Comparison of ENCODE assay signal across 1 cellular context in the genomic region with DNA sequence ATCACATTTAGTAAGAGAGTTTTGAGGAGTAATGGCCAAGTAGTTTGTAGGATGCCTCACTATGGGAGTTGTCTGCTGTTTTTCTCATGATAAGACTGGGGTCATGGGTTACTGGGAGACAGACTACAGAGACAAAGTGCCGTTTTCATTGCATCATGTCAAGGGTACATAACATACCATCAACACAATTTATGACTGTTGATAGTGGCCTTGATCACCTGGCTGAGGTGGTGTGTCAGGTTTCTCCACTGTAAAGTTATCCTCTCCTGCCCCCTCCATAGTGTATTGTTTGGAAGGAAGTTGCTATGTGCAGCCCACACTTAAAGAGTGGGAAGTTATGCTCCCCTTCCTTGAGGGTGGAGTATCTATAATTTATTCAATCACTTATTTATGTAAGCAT.
TF ChIP-seq lines count a peak whose summit lies in the region.

No MANE protein-coding gene starts in this region.

TF ChIP-seq in K562, 482 proteins besides CTCF, POLR2A, EP300 and RAD21 (continued from another document and continues in another):
- TF ChIP-seq, protein P1, sequence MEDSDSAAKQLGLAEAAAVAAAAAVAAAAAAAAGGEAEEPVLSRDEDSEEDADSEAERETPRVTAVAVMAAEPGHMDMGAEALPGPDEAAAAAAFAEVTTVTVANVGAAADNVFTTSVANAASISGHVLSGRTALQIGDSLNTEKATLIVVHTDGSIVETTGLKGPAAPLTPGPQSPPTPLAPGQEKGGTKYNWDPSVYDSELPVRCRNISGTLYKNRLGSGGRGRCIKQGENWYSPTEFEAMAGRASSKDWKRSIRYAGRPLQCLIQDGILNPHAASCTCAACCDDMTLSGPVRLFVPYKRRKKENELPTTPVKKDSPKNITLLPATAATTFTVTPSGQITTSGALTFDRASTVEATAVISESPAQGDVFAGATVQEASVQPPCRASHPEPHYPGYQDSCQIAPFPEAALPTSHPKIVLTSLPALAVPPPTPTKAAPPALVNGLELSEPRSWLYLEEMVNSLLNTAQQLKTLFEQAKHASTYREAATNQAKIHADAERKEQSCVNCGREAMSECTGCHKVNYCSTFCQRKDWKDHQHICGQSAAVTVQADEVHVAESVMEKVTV (CRISPR knock-in tag; IDR thresholded peaks at IDR 0.05), result no peak
- TF ChIP-seq ZNF75A (CRISPR knock-in tag; IDR thresholded peaks at IDR 0.05), result no peak
- no peak for TF ChIP-seq ZNF277 (CRISPR knock-in tag; IDR thresholded peaks at IDR 0.05; ENCODE audit: borderline replicate concordance)
- no peak for TF ChIP-seq E2F1 (CRISPR knock-in tag; IDR thresholded peaks at IDR 0.05)
- TF ChIP-seq ZFX (CRISPR knock-in tag; IDR thresholded peaks at IDR 0.05), result no peak
- TF ChIP-seq SRF (CRISPR knock-in tag; IDR thresholded peaks at IDR 0.05), result no peak
- TF ChIP-seq NCOA4 (IDR thresholded peaks at IDR 0.05; ENCODE audit: partially characterized antibody), result no peak
- no peak for TF ChIP-seq FOXM1 (IDR thresholded peaks at IDR 0.05; ENCODE audit: low read depth)
- no peak for TF ChIP-seq FOXM1 (CRISPR knock-in tag; IDR thresholded peaks at IDR 0.05; ENCODE audit: low read depth)
- no peak for TF ChIP-seq MLLT1 (IDR thresholded peaks at IDR 0.05)
- TF ChIP-seq ARHGAP35 (IDR thresholded peaks at IDR 0.05; ENCODE audit: partially characterized antibody), result no peak
- no peak for TF ChIP-seq KLF1 (tag; IDR thresholded peaks at IDR 0.05)
- TF ChIP-seq GATA2 (CRISPR knock-in tag; IDR thresholded peaks at IDR 0.05), result no peak
- peak; percentile 88 for TF ChIP-seq SMAD4 (CRISPR knock-in tag; conservative IDR thresholded peaks at IDR 0.05)
- TF ChIP-seq, protein P2, sequence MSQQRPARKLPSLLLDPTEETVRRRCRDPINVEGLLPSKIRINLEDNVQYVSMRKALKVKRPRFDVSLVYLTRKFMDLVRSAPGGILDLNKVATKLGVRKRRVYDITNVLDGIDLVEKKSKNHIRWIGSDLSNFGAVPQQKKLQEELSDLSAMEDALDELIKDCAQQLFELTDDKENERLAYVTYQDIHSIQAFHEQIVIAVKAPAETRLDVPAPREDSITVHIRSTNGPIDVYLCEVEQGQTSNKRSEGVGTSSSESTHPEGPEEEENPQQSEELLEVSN (IDR thresholded peaks at IDR 0.05; ENCODE audit: borderline replicate concordance in 1 of 2, extremely low read depth in 1 of 2, insufficient read depth in 1 of 2, insufficient read length in 1 of 2, low read depth in 1 of 2, low read length in 1 of 2, poor library complexity in 1 of 2, severe bottlenecking in 1 of 2), result no peak
- TF ChIP-seq, protein P3, sequence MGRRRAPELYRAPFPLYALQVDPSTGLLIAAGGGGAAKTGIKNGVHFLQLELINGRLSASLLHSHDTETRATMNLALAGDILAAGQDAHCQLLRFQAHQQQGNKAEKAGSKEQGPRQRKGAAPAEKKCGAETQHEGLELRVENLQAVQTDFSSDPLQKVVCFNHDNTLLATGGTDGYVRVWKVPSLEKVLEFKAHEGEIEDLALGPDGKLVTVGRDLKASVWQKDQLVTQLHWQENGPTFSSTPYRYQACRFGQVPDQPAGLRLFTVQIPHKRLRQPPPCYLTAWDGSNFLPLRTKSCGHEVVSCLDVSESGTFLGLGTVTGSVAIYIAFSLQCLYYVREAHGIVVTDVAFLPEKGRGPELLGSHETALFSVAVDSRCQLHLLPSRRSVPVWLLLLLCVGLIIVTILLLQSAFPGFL (CRISPR knock-in tag; IDR thresholded peaks at IDR 0.05), result no peak
- no peak for TF ChIP-seq SLC30A9 (CRISPR knock-in tag; IDR thresholded peaks at IDR 0.05)
- TF ChIP-seq PHF8 (IDR thresholded peaks at IDR 0.05; ENCODE audit: borderline replicate concordance, low read length), result no peak
- TF ChIP-seq RBM39 (optimal IDR thresholded peaks at IDR 0.05; ENCODE audit: low read depth, low read length), result no peak
- no peak for TF ChIP-seq ZNF324 (CRISPR knock-in tag; IDR thresholded peaks at IDR 0.05)
- TF ChIP-seq TCF7L2 (IDR thresholded peaks at IDR 0.05; ENCODE audit: low read depth, low read length), result no peak
- TF ChIP-seq SAP30 (IDR thresholded peaks at IDR 0.05; ENCODE audit: borderline replicate concordance, insufficient read depth, low read depth, low read length, poor library complexity, severe bottlenecking), result no peak
- TF ChIP-seq CBFA2T3 (IDR thresholded peaks at IDR 0.05), result peak; percentile 85
- no peak; the same call in 1 of the 2 replicates for TF ChIP-seq CREB3L1 (IDR thresholded peaks at IDR 0.05; ENCODE audit: borderline replicate concordance, low read depth)
- TF ChIP-seq RERE (CRISPR knock-in tag; IDR thresholded peaks at IDR 0.05; ENCODE audit: borderline replicate concordance), result no peak
- TF ChIP-seq EWSR1 (IDR thresholded peaks at IDR 0.05; ENCODE audit: borderline replicate concordance, low read depth, partially characterized antibody), result no peak
- TF ChIP-seq UBTF (IDR thresholded peaks at IDR 0.05; ENCODE audit: borderline replicate concordance in 1 of 2, low read depth in 2 of 2, low read length in 2 of 2), result no peak
- TF ChIP-seq MNT (conservative IDR thresholded peaks at IDR 0.05), result no peak
- no peak for TF ChIP-seq CREB1 (IDR thresholded peaks at IDR 0.05)
- TF ChIP-seq CREB1 (CRISPR knock-in tag; IDR thresholded peaks at IDR 0.05), result no peak
- no peak for TF ChIP-seq PYGO2 (tag; IDR thresholded peaks at IDR 0.05)
- TF ChIP-seq SMARCB1 (IDR thresholded peaks at IDR 0.05; ENCODE audit: insufficient read length, low read depth), result peak; percentile 95
- TF ChIP-seq, protein P4, sequence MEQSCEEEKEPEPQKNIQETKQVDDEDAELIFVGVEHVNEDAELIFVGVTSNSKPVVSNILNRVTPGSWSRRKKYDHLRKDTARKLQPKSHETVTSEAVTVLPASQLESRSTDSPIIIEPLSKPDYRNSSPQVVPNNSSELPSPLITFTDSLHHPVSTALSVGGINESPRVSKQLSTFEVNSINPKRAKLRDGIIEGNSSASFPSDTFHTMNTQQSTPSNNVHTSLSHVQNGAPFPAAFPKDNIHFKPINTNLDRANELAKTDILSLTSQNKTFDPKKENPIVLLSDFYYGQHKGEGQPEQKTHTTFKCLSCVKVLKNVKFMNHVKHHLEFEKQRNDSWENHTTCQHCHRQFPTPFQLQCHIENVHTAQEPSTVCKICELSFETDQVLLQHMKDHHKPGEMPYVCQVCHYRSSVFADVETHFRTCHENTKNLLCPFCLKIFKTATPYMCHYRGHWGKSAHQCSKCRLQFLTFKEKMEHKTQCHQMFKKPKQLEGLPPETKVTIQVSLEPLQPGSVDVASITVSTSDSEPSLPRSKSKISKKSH (CRISPR knock-in tag; IDR thresholded peaks at IDR 0.05), result no peak
- no peak for TF ChIP-seq HMG20B (CRISPR knock-in tag; IDR thresholded peaks at IDR 0.05)
- TF ChIP-seq ZNF766 (CRISPR knock-in tag; conservative IDR thresholded peaks at IDR 0.05), result no peak
